In genomic region chr4:158038718-158039117, GRCh38 we compare ENCODE assay signal across 28 cellular contexts.
"Had no signal": no experiment of that assay in that cellular context is flagged by ENCODE, and none has a peak within 500 bp of the region (broad histone marks: within the 10 kb centered on the region; RNA-seq: fewer than 3 reads in every experiment).

No MANE protein-coding gene starts in this region.

- H3K27ac ChIP-seq: colonic mucosa, coronary artery, dorsolateral prefrontal cortex, epithelial cell of prostate, esophagus muscularis mucosa, esophagus squamous epithelium, foreskin keratinocyte, gastrocnemius medialis, gastroesophageal sphincter, heart left ventricle, heart right ventricle had no signal

- H3K9me3 ChIP-seq: colonic mucosa, esophagus squamous epithelium, gastrocnemius medialis had no signal

- ATAC-seq: effector memory CD8-positive, alpha-beta T cell; esophagus mucosa; foreskin keratinocyte; gastrocnemius medialis; gastroesophageal sphincter; heart left ventricle; heart right ventricle had no signal

- FAIRE-seq: colon, endometrium, endothelial cell of umbilical vein, frontal cortex had no signal

- H3K27me3 ChIP-seq: colonic mucosa, dorsolateral prefrontal cortex, esophagus muscularis mucosa, esophagus squamous epithelium, foreskin keratinocyte, gastrocnemius medialis, gastroesophageal sphincter, heart left ventricle, heart right ventricle had no signal

- H3K4me3 ChIP-seq: colonic mucosa, coronary artery, dorsolateral prefrontal cortex, esophagus muscularis mucosa, esophagus squamous epithelium, gastrocnemius medialis, gastroesophageal sphincter, heart left ventricle, heart right ventricle had no signal

- DNase-seq: colonic mucosa; cortex of kidney; dermis blood vessel endothelial cell; dorsolateral prefrontal cortex; effector CD4-positive, alpha-beta T cell; effector CD8-positive, alpha-beta T cell; effector memory CD4-positive, alpha-beta T cell; effector memory CD8-positive, alpha-beta T cell; endodermal cell; erythroblast; esophagus squamous epithelium; foreskin fibroblast; foreskin keratinocyte; foreskin melanocyte; gastrocnemius medialis; glutamatergic neuron; head of caudate nucleus; heart left ventricle; heart right ventricle had no signal

- H3K36me3 ChIP-seq: colonic mucosa, esophagus muscularis mucosa, esophagus squamous epithelium, gastrocnemius medialis, gastroesophageal sphincter, heart left ventricle, heart right ventricle had no signal

- H3K4me1 ChIP-seq: colonic mucosa, esophagus squamous epithelium, foreskin keratinocyte had no signal
